Comparison of ENCODE assay signal across 17 cellular contexts in genomic region chr20:62489186-62489939, GRCh38. TPM values are rescaled to one million over a fixed set of nuclear protein-coding genes. Genes with fewer than 3 reads are reported as not detected.
DNase-seq lines count a peak whose midpoint lies in the region; ATAC-seq, FAIRE-seq and TF ChIP-seq lines count a peak whose summit lies in the region.
"Had no signal": no experiment of that assay in that cellular context is flagged by ENCODE, and none has a peak within 500 bp of the region (broad histone marks: within the 10 kb centered on the region; RNA-seq: fewer than 3 reads in every experiment).

No MANE protein-coding gene starts in this region.

- TF ChIP-seq RAD21 in HepG2 (CRISPR knock-in tag; IDR thresholded peaks at IDR 0.05), result no peak

- CTCF ChIA-PET in HepG2 (lab: Yijun Ruan, JAX; ENCODE audit: low intra/inter-chr PET ratio, low total read pairs), result no interaction called here
- CTCF ChIA-PET in RWPE1 (lab: Yijun Ruan, JAX), result interaction anchor here (0.8 to 2.7 kb wide), 3 partner anchors 10 to 79 kb away, joined by 3 to 16 read pairs (median 7); no protein-coding TSS in a partner anchor

- ATAC-seq in HepG2, result peak; percentile 3; the same call in 1 of the 3 replicates
- no peak for ATAC-seq in right lobe of liver
- no peak for ATAC-seq in GM19324 (IDR thresholded peaks at IDR 0.05; ENCODE audit: low FRiP score, unreplicated experiment)
- ATAC-seq: upper lobe of right lung had no signal

- TF ChIP-seq CTCF in HepG2 (CRISPR knock-in tag; IDR thresholded peaks at IDR 0.05) (no peak), right lobe of liver (IDR thresholded peaks at IDR 0.05) (no peak), RWPE1 (conservative IDR thresholded peaks at IDR 0.05; ENCODE audit: low read depth) (no peak), sigmoid colon (IDR thresholded peaks at IDR 0.05) (no peak)

- POLR2A ChIA-PET in HepG2 (lab: Yijun Ruan, JAX), result no interaction called here
- POLR2A ChIA-PET in RWPE1 (lab: Yijun Ruan, JAX; ENCODE audit: low non-redundant PET), result no interaction called here

- no peak overlapping the region for H2AFZ ChIP-seq in HepG2 (ENCODE audit: low read length)

- H3K27ac ChIP-seq in HepG2 (ENCODE audit: extremely low read length, insufficient read depth, low read length) (no peak overlapping the region), right lobe of liver (no peak overlapping the region), RWPE1 (peak overlapping the region; percentile 21), sigmoid colon (no peak overlapping the region)
- H3K27ac ChIP-seq: colonic mucosa, upper lobe of right lung, VCaP had no signal

- H3K27me3 ChIP-seq in HepG2 (ENCODE audit: control insufficient read depth in 1 of 2, insufficient read depth in 2 of 2, low read length in 2 of 2), result peaks cover 34 to 90% of the 10 kb centered on the region in 2 experiments
- H3K27me3 ChIP-seq in right lobe of liver, result peaks cover 0 to 24% of the 10 kb centered on the region in 2 donors
- H3K27me3 ChIP-seq in sigmoid colon, result peaks cover 6 to 46% (median 28%) of the 10 kb centered on the region in 3 donors

- no peak for FAIRE-seq in HepG2 (lab: Jason Lieb, UNC)

- H3K4me3 Mint-ChIP-seq in activated T-cell treated with anti-CD3 and anti-CD28 coated beads, Interleukin-2, amount 50 U/mL, for 24 hours, result no peak overlapping the region
- H3K4me3 Mint-ChIP-seq: neural crest cell had no signal

- DNase-seq in HepG2 (ENCODE audit: low spot score) (no peak), right lobe of liver (no peak), RWPE1 (ENCODE audit: low spot score) (peak; percentile 96), glomerular visceral epithelial cell (ENCODE audit: extremely low spot score) (peak; percentile 76), NCI-H1436 treated with DMSO at 0.1 percent for 48 hours (lab: John Stamatoyannopoulos, UW) (no peak), sigmoid colon (no peak)
- no peak for DNase-seq in activated T-cell treated with anti-CD3 and anti-CD28 coated beads, Interleukin-2, amount 50 U/mL, for 24 hours
- DNase-seq: colonic mucosa, DMS53, KG1, left cardiac atrium, NCI-H2081 treated with DMSO at 0.1 percent for 48 hours, upper lobe of right lung had no signal

- intact Hi-C loops in HepG2 (cut with micrococcal nuclease; ENCODE audit: unreplicated experiment), result loop anchor here (5.0 kb wide), 1 partner anchor 77 kb away; no protein-coding TSS in a partner anchor
- intact Hi-C loops in right lobe of liver (cut with DNase I), result no loop called here
- intact Hi-C loops in sigmoid colon (cut with DNase I), result no loop called here

- H3K36me3 ChIP-seq in HepG2 (replicated peaks in 1 of 2; ENCODE audit: control insufficient read depth in 1 of 2, insufficient read depth in 2 of 2, low read length in 2 of 2) (no peaks in the 10 kb centered on the region), right lobe of liver (no peaks in the 10 kb centered on the region), sigmoid colon (no peaks in the 10 kb centered on the region)
- H3K36me3 ChIP-seq: colonic mucosa, HAP-1, upper lobe of right lung had no signal

- no peaks in the 10 kb centered on the region for H3K79me2 ChIP-seq in HepG2 (ENCODE audit: insufficient read depth, low read length)

- H3K27ac Mint-ChIP-seq in activated T-cell treated with anti-CD3 and anti-CD28 coated beads, Interleukin-2, amount 50 U/mL, for 24 hours, result no peak overlapping the region

- TF ChIP-seq POLR2A in HepG2 (IDR thresholded peaks at IDR 0.05; ENCODE audit: insufficient read depth in 1 of 2, low read depth in 2 of 2, low read length in 2 of 2) (no peak), right lobe of liver (IDR thresholded peaks at IDR 0.05) (no peak), sigmoid colon (IDR thresholded peaks at IDR 0.05) (no peak)

- in situ Hi-C loops in HepG2 (cut with HindIII; ENCODE audit: extremely low pct_ligation_motif_present, low pct_unique_long_range_greater_than_20kb), result no loop called here

- peaks cover 53% of the 10 kb centered on the region for H3K27me3 Mint-ChIP-seq in activated T-cell treated with anti-CD3 and anti-CD28 coated beads, Interleukin-2, amount 50 U/mL, for 24 hours

- H3K4me3 ChIP-seq in HepG2 (replicated peaks in 1 of 3; ENCODE audit: insufficient read depth in 1 of 3, low read depth in 2 of 3, low read length in 3 of 3) (no peak overlapping the region), right lobe of liver (no peak overlapping the region), sigmoid colon (no peak overlapping the region)
- H3K4me3 ChIP-seq: colonic mucosa, HAP-1, upper lobe of right lung had no signal

- no TSS peak for BruUV-seq in HepG2 (replicated peaks; lab: Mats Ljungman, UMichigan)

- WGBS in HepG2 (ENCODE audit: low lambda C conversion rate), result 21% methylated on average over 18 of the region's 18 CpGs
- 30% methylated on average over 3 of the region's 18 CpGs for WGBS in right lobe of liver (ENCODE audit: insufficient coverage, low coverage, low lambda C conversion rate, missing lambda C conversion rate)
- WGBS in sigmoid colon, 2 donors, result 30 to 69% methylated on average over 18 of the region's 18 CpGs

- TF ChIP-seq EP300 in HepG2 (IDR thresholded peaks at IDR 0.05; ENCODE audit: low read depth in 2 of 2, low read length in 2 of 2) (no peak), HepG2 (CRISPR knock-in tag; IDR thresholded peaks at IDR 0.05; ENCODE audit: borderline replicate concordance) (no peak), sigmoid colon (IDR thresholded peaks at IDR 0.05) (no peak)

- no peak overlapping the region for H3K9ac ChIP-seq in HepG2 (ENCODE audit: insufficient read depth, low read depth, low read length)

- no peaks in the 10 kb centered on the region for H3K9me3 ChIP-seq in HepG2 (ENCODE audit: low read length)
- no peaks in the 10 kb centered on the region for H3K9me3 ChIP-seq in right lobe of liver
- H3K9me3 ChIP-seq in sigmoid colon, result no peaks in the 10 kb centered on the region
- H3K9me3 ChIP-seq: colonic mucosa, HAP-1, upper lobe of right lung had no signal

- no peaks in the 10 kb centered on the region for H3K4me1 Mint-ChIP-seq in activated T-cell treated with anti-CD3 and anti-CD28 coated beads, Interleukin-2, amount 50 U/mL, for 24 hours (ENCODE audit: low read depth)

- peak overlapping the region; percentile 14 for H3K4me2 ChIP-seq in HepG2 (ENCODE audit: low read depth, low read length)

- H3K9me3 Mint-ChIP-seq in activated T-cell treated with anti-CD3 and anti-CD28 coated beads, Interleukin-2, amount 50 U/mL, for 24 hours, result no peaks in the 10 kb centered on the region
- H3K9me3 Mint-ChIP-seq: neural crest cell had no signal

- no peaks in the 10 kb centered on the region for H3K36me3 Mint-ChIP-seq in activated T-cell treated with anti-CD3 and anti-CD28 coated beads, Interleukin-2, amount 50 U/mL, for 24 hours (ENCODE audit: low read depth)

- peaks cover 58% of the 10 kb centered on the region for H3K4me1 ChIP-seq in HepG2 (ENCODE audit: insufficient read depth, low read length)
- no peaks in the 10 kb centered on the region for H3K4me1 ChIP-seq in right lobe of liver
- H3K4me1 ChIP-seq in sigmoid colon, result peaks cover 0 to 7% (median under 1%) of the 10 kb centered on the region in 4 donors
- H3K4me1 ChIP-seq: colonic mucosa, HAP-1 had no signal

- no peaks in the 10 kb centered on the region for H4K20me1 ChIP-seq in HepG2 (ENCODE audit: insufficient read depth, low read length)

TF ChIP-seq in HepG2, 621 proteins besides CTCF, POLR2A, EP300 and RAD21 (continues in another document):
- peak; percentile 25 for TF ChIP-seq HNRNPLL (IDR thresholded peaks at IDR 0.05; ENCODE audit: low read depth, low read length, poor library complexity, severe bottlenecking)
- TF ChIP-seq XRCC5 (optimal IDR thresholded peaks at IDR 0.05; ENCODE audit: low read length), result peak; percentile 41
- 0 out of 2 replicates have a peak, but pooled peaks have one; percentile 22 for TF ChIP-seq HNF1B (CRISPR knock-in tag; IDR thresholded peaks at IDR 0.05)
- TF ChIP-seq ZC3H4 (CRISPR knock-in tag; IDR thresholded peaks at IDR 0.05; ENCODE audit: borderline replicate concordance), result no peak

RNA-seq across cellular contexts. Expression of gene GATA5, which starts 13.6 kb away (rescaled TPM):
- 0.20 and 0.39 TPM in 2 replicates for total RNA-seq in HepG2 (2016; rRNA removed; fragmentation: Illumina TruSeq; extraction: Trizol)
- total RNA-seq in HepG2 (2016; cell fraction: cytosol; rRNA removed; fragmentation: Illumina TruSeq; extraction: Trizol; ENCODE audit: low read depth), result 0.09 and 0.10 TPM in 2 replicates
- total RNA-seq in HepG2 (2016; cell fraction: insoluble cytoplasmic fraction; rRNA removed; fragmentation: Illumina TruSeq; extraction: Trizol), result 0.10 and 0.32 TPM in 2 replicates
- total RNA-seq in HepG2 (2016; cell fraction: membrane; rRNA removed; fragmentation: Illumina TruSeq; extraction: Trizol), result 0.31 and 0.65 TPM in 2 replicates
- 0.19 and 0.22 TPM in 2 replicates for total RNA-seq in HepG2 (2016; cell fraction: nucleus; rRNA removed; fragmentation: Illumina TruSeq; extraction: Trizol)
- polyA plus RNA-seq in HepG2 (2011; rRNA removed), result 0.12 and 0.18 TPM in 2 replicates
- polyA plus RNA-seq in HepG2 (2011; cell fraction: cytosol; rRNA removed), result 0.10 and 0.19 TPM in 2 replicates
- polyA plus RNA-seq in HepG2 (2011; cell fraction: nucleus; rRNA removed), result 0.09 and 0.27 TPM in 2 replicates
- 0.05 and 0.16 TPM in 2 replicates for polyA plus RNA-seq in HepG2 (2012)
- polyA plus RNA-seq in HepG2 (2016; cell fraction: cytosol; fragmentation: Illumina TruSeq; extraction: Trizol; ENCODE audit: low read depth), result 0.26 and 0.33 TPM in 2 replicates
- 0.29 and 0.56 TPM in 2 replicates for polyA plus RNA-seq in HepG2 (2016; cell fraction: insoluble cytoplasmic fraction; fragmentation: Illumina TruSeq; extraction: Trizol; ENCODE audit: low read depth)
- polyA plus RNA-seq in HepG2 (2016; cell fraction: membrane; fragmentation: Illumina TruSeq; extraction: Trizol; ENCODE audit: low read depth), result 0.41 and 0.42 TPM in 2 replicates
- polyA plus RNA-seq in HepG2 (2016; cell fraction: nucleus; fragmentation: Illumina TruSeq; extraction: Trizol; ENCODE audit: insufficient read depth, low read depth), result 0.41 and 0.80 TPM in 2 replicates
- 0.18 TPM in 1 of 2 replicates, not detected in the other for polyA minus RNA-seq in HepG2 (2011; rRNA and poly(A)+ RNA removed; ENCODE audit: low replicate concordance)
- polyA minus RNA-seq in HepG2 (2011; cell fraction: cytosol; rRNA and poly(A)+ RNA removed), result not detected in 2 replicates
- not detected in 2 replicates for polyA minus RNA-seq in HepG2 (2011; cell fraction: nucleus; rRNA and poly(A)+ RNA removed)
- under 1 TPM; 0.12 to 0.56 (median 0.26) TPM for total RNA-seq in right lobe of liver
- total RNA-seq in sigmoid colon, result under 1 TPM in 1 of 4 donors, not detected in 3; 0.36 TPM
- polyA plus RNA-seq in sigmoid colon, result under 1 TPM in 1 of 3 donors, not detected in 2; 0.03 TPM
- total RNA-seq: neural crest cell had no signal

Comparison
In these comparisons a context has a peak if more than half of its experiments do, and no peak if none do; other contexts are left out.
1. DNase-seq: peak in RWPE1 (single experiment) and glomerular visceral epithelial cell (single experiment); none in HepG2 (single experiment), right lobe of liver (0 of 3), NCI-H1436 treated with DMSO at 0.1 percent for 48 hours (single experiment), activated T-cell treated with anti-CD3 and anti-CD28 coated beads, Interleukin-2, amount 50 U/mL, for 24 hours (single experiment) and sigmoid colon (single experiment).